25 cellular contexts compared by ENCODE assay signal in genomic region chr4:177301127-177301639, GRCh38. TPM values are rescaled to one million over a fixed set of nuclear protein-coding genes. Genes with fewer than 3 reads are reported as not detected.
A peak's percentile ranks its signal among the peaks of the same experiment; 100 is the strongest.
DNase-seq lines count a peak whose midpoint lies in the region; ATAC-seq, FAIRE-seq and TF ChIP-seq lines count a peak whose summit lies in the region.
"Had no signal": no experiment of that assay in that cellular context is flagged by ENCODE, and none has a peak within 500 bp of the region (broad histone marks: within the 10 kb centered on the region; RNA-seq: fewer than 3 reads in every experiment).

No MANE protein-coding gene starts in this region.

- no peak overlapping the region for H3K9ac ChIP-seq in OCI-LY3 (ENCODE audit: low read length)
- H3K9ac ChIP-seq: BLaER1 had no signal

- peak overlapping the region; percentile 29 for H2AFZ ChIP-seq in OCI-LY3 (ENCODE audit: low read depth, low read length)

- peak; percentile 42 for ATAC-seq in GM18867 (IDR thresholded peaks at IDR 0.05; ENCODE audit: unreplicated experiment)
- ATAC-seq: body of pancreas; naive thymus-derived CD8-positive, alpha-beta T cell; Panc1 had no signal

- H3K27ac ChIP-seq in KOPT-K1 (ENCODE audit: low read depth, low read length, poor library complexity, severe bottlenecking) (peak overlapping the region; percentile 24), OCI-LY3 (ENCODE audit: low read length) (no peak overlapping the region)
- H3K27ac ChIP-seq: BLaER1, body of pancreas, sigmoid colon, SK-N-MC, suprapubic skin had no signal

- H3K36me3 ChIP-seq in KOPT-K1 (ENCODE audit: insufficient read depth, low read length) = no peaks in the 10 kb centered on the region
- H3K36me3 ChIP-seq in OCI-LY3 (replicated peaks; ENCODE audit: low read depth, low read length) = peaks cover 5% of the 10 kb centered on the region
- no peaks in the 10 kb centered on the region for H3K36me3 ChIP-seq in bronchial epithelial cell (ENCODE audit: control insufficient read depth, insufficient read depth, low read length)
- H3K36me3 ChIP-seq: BLaER1, sigmoid colon, suprapubic skin had no signal

- H4K20me1 ChIP-seq in OCI-LY3 (ENCODE audit: insufficient read depth, low read length) = no peaks in the 10 kb centered on the region
- H4K20me1 ChIP-seq: BLaER1 had no signal

- H3K27me3 ChIP-seq in OCI-LY3 (ENCODE audit: low read depth, low read length) (no peaks in the 10 kb centered on the region), bronchial epithelial cell (ENCODE audit: control insufficient read depth, insufficient read depth, low read length) (no peaks in the 10 kb centered on the region)
- H3K27me3 ChIP-seq: BLaER1, body of pancreas, sigmoid colon, suprapubic skin had no signal

- TF ChIP-seq CTCF in OCI-LY3 (IDR thresholded peaks at IDR 0.05; ENCODE audit: low read depth, low read length) = no peak
- no peak for TF ChIP-seq CTCF in bronchial epithelial cell (IDR thresholded peaks at IDR 0.05; ENCODE audit: insufficient read depth, low read length, severe bottlenecking)
- TF ChIP-seq CTCF in GM13977 (IDR thresholded peaks at IDR 0.05; ENCODE audit: extremely low read depth, insufficient read depth, missing control alignments) = no peak

- no peak for FAIRE-seq in bronchial epithelial cell (lab: Jason Lieb, UNC)

- peaks cover 17% of the 10 kb centered on the region for H3K9me3 ChIP-seq in KOPT-K1 (ENCODE audit: insufficient read depth, low read length, poor library complexity, severe bottlenecking)
- H3K9me3 ChIP-seq in OCI-LY3 (ENCODE audit: insufficient read depth, low read length) = peaks cover 8% of the 10 kb centered on the region; the same call in 1 of the 2 replicates

- in situ Hi-C loops in GM13977 (cut with MboI; ENCODE audit: low pct_unique_long_range_greater_than_20kb, low sequenced_read_pairs, unreplicated experiment) = no loop called here

- DNase-seq in bronchial epithelial cell (ENCODE audit: low read depth) = peak; percentile 37
- DNase-seq in activated gamma-delta T cell (lab: John Stamatoyannopoulos, UW) = no peak
- no peak for DNase-seq in DMS 273 (lab: John Stamatoyannopoulos, UW; ENCODE audit: unreplicated experiment)
- DNase-seq in GM13977 (ENCODE audit: low spot score) = no peak
- DNase-seq in ecto neural progenitor cell (ENCODE audit: low spot score) = no peak
- DNase-seq: activated CD4-positive, CD25-positive, alpha-beta regulatory T cell treated with anti-CD3 and anti-CD28 coated beads, Interleukin-2, amount 50 U/mL, for 72 hours; activated CD8-positive, alpha-beta memory T cell treated with anti-CD3 and anti-CD28 coated beads for 24 hours; activated T-cell treated with anti-CD3 and anti-CD28 coated beads, Interleukin-2, amount 50 U/mL, for 48 hours; body of pancreas; Calu3; endodermal cell; GOT3; Kasumi-1; naive thymus-derived CD8-positive, alpha-beta T cell; NCI-H1417 treated with DMSO at 0.1 percent for 48 hours; NCI-H524 treated with DMSO at 0.1 percent for 48 hours; sigmoid colon; T-helper 9 cell had no signal

- H3K4me3 ChIP-seq in OCI-LY3 (ENCODE audit: low read length) (no peak overlapping the region), bronchial epithelial cell (ENCODE audit: low read depth, low read length) (no peak overlapping the region)
- H3K4me3 ChIP-seq: BLaER1, body of pancreas, sigmoid colon, SK-N-MC, suprapubic skin had no signal

- 0 out of 2 replicates have a peak overlapping the region, but pooled peaks have one; percentile 1 for H3K4me2 ChIP-seq in OCI-LY3 (ENCODE audit: low read length)
- H3K4me2 ChIP-seq: BLaER1 had no signal

- no peaks in the 10 kb centered on the region for H3K79me2 ChIP-seq in OCI-LY3 (ENCODE audit: low read length)

- H3K4me1 ChIP-seq in OCI-LY3 (ENCODE audit: low read length) = no peaks in the 10 kb centered on the region
- H3K4me1 ChIP-seq: body of pancreas, sigmoid colon, suprapubic skin had no signal

RNA-seq across cellular contexts. Expression of gene NEIL3, which starts 8.5 kb away (rescaled TPM):
- 0.53 and 0.90 TPM in 2 replicates for total RNA-seq in bronchial epithelial cell
- total RNA-seq: body of pancreas; naive thymus-derived CD8-positive, alpha-beta T cell had no signal
